In genomic region chr14:94770251-94770749, GRCh38 we compare ENCODE assay signal across 10 cellular contexts. TPM values are rescaled to one million over a fixed set of nuclear protein-coding genes. Genes with fewer than 3 reads are reported as not detected.
DNase-seq lines count a peak whose midpoint lies in the region; ATAC-seq and TF ChIP-seq lines count a peak whose summit lies in the region.
"Had no signal": no experiment of that assay in that cellular context is flagged by ENCODE, and none has a peak within 500 bp of the region (broad histone marks: within the 10 kb centered on the region; RNA-seq: fewer than 3 reads in every experiment).

No MANE protein-coding gene starts in this region.

- DNase-seq in AG10803 (ENCODE audit: low read depth) (no peak), AG08396 (ENCODE audit: low spot score) (no peak), occipital lobe (lab: John Stamatoyannopoulos, UW) (no peak), activated gamma-delta T cell (lab: John Stamatoyannopoulos, UW) (no peak)
- no peak for DNase-seq in Jurkat, Clone E6-1 (ENCODE audit: low read depth, low spot score)
- DNase-seq: stimulated activated CD4-positive, alpha-beta T cell treated with anti-CD3 and anti-CD28 coated beads, Interleukin-4, amount 100 ng/mL, for 1 hour had no signal

- no peaks in the 10 kb centered on the region for H3F3A ChIP-seq in neural cell (ENCODE audit: insufficient read depth, low read length, poor library complexity, severe bottlenecking)

- H4K20me1 ChIP-seq in neural cell (ENCODE audit: insufficient read depth): no peaks in the 10 kb centered on the region

- TF ChIP-seq CTCF in AG10803 (conservative IDR thresholded peaks at IDR 0.05; ENCODE audit: low read length): no peak
- TF ChIP-seq CTCF in neural cell (IDR thresholded peaks at IDR 0.05; ENCODE audit: poor library complexity, severe bottlenecking): no peak

- no peaks in the 10 kb centered on the region for H3K36me3 ChIP-seq in ectodermal cell (ENCODE audit: control insufficient read depth, insufficient read depth, low read length)
- no peaks in the 10 kb centered on the region for H3K36me3 ChIP-seq in neural cell (ENCODE audit: insufficient read depth, low read length)

- no peaks in the 10 kb centered on the region for H3K9me3 ChIP-seq in ectodermal cell (ENCODE audit: control insufficient read depth, low read length)
- H3K9me3 ChIP-seq in neural cell (ENCODE audit: low read length): no peaks in the 10 kb centered on the region

- peaks cover 100% of the 10 kb centered on the region for H3K27me3 ChIP-seq in ectodermal cell (ENCODE audit: control insufficient read depth, insufficient read depth, low read length, poor library complexity, severe bottlenecking)
- peaks cover 100% of the 10 kb centered on the region for H3K27me3 ChIP-seq in neural cell (ENCODE audit: insufficient read depth, low read depth, low read length)

- H3K27ac ChIP-seq in ectodermal cell (ENCODE audit: insufficient read depth, low read depth, low read length, poor library complexity, severe bottlenecking) (no peak overlapping the region), neural cell (ENCODE audit: low read length) (no peak overlapping the region)

- peaks cover 60% of the 10 kb centered on the region for H3K4me1 ChIP-seq in ectodermal cell (ENCODE audit: control insufficient read depth, insufficient read depth, low read length)

- WGBS in ectodermal cell, 2 experiments: 0% methylated on average over 18 of the region's 18 CpGs

- no peak for ATAC-seq in HG02852 (IDR thresholded peaks at IDR 0.05; ENCODE audit: unreplicated experiment)
- ATAC-seq: K562 had no signal

- peak overlapping the region; percentile 39 for H3K4me2 ChIP-seq in neural cell (ENCODE audit: low read length)

- H3K9ac ChIP-seq in neural cell (ENCODE audit: low read length): no peak overlapping the region

- no peaks in the 10 kb centered on the region for H3K9me2 ChIP-seq in neural cell (ENCODE audit: insufficient read depth, low read length)

- H3K4me3 ChIP-seq in AG10803 (ENCODE audit: low read length): peak overlapping the region; percentile 58
- peak overlapping the region; percentile 53 for H3K4me3 ChIP-seq in Jurkat, Clone E6-1 (ENCODE audit: low read length)
- peak overlapping the region; percentile 22 for H3K4me3 ChIP-seq in ectodermal cell (ENCODE audit: insufficient read depth, low read depth, low read length)
- peak overlapping the region; percentile 64 for H3K4me3 ChIP-seq in neural cell (ENCODE audit: low read length)
- H3K4me3 ChIP-seq: K562 had no signal

- TF ChIP-seq RAD21 in neural cell (conservative IDR thresholded peaks at IDR 0.05): no peak

- no peak for TF ChIP-seq EP300 in neural cell (conservative IDR thresholded peaks at IDR 0.05; ENCODE audit: poor library complexity, severe bottlenecking)

- H2AFZ ChIP-seq in neural cell (ENCODE audit: low read depth, low read length): no peak overlapping the region

- H3K79me2 ChIP-seq in neural cell (replicated peaks; ENCODE audit: insufficient read depth, low read length): no peaks in the 10 kb centered on the region

TF ChIP-seq in neural cell, 6 proteins besides CTCF, POLR2A, EP300 and RAD21:
- TF ChIP-seq TAF1 (IDR thresholded peaks at IDR 0.05; ENCODE audit: low read depth): no peak
- TF ChIP-seq EZH2 (IDR thresholded peaks at IDR 0.05; ENCODE audit: borderline replicate concordance, insufficient read depth, low read length, poor library complexity, severe bottlenecking): no peak

RNA-seq across cellular contexts. Expression of gene GSC, which starts 0.4 kb away (rescaled TPM):
- 9.7 TPM for polyA plus RNA-seq in Jurkat, Clone E6-1 (2012; ENCODE audit: insufficient read depth, insufficient read length)
- polyA plus RNA-seq in ectodermal cell (2013, experiment 1 of 4): 0.54 TPM
- polyA plus RNA-seq in ectodermal cell (2013, experiment 2 of 4): 1.3 TPM
- polyA plus RNA-seq in ectodermal cell (2013, experiment 3 of 4): 1.1 TPM
- 2.2 TPM for polyA plus RNA-seq in ectodermal cell (2013, experiment 4 of 4)
- polyA plus RNA-seq in neural cell: 0.45 TPM in 1 of 2 replicates, not detected in the other
- polyA minus RNA-seq in neural cell: not detected in 2 replicates
- not detected for total RNA-seq in occipital lobe
- total RNA-seq: K562 had no signal
- polyA plus RNA-seq: K562 had no signal
